7 cellular contexts compared by ENCODE assay signal in the genomic region with DNA sequence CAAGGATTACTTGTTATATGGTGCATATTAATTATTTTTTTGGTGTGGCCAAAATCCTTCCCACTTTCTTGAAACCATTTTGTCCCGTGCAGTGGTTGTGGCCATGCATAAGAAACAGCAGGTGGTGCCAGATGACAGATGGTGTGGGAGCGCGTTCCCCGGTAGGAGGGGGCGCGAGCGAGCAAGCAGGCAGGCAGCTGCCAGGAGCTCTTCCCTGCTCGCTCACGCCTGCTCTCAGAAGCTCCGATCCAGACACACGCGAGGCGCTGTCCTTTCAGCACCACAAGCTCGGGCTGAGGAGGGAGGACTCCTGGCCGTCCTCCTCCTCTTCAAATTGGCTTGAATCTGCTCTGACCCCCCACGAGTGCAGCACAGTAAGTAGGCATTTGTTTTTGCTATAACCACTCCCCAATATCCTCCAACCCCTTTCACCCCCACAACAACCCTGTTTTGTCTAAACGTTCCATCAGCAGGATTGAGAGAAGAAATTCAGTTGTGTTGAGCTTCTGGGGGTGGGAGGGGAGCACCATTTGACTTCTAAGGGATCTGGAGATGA. TPM values are rescaled to one million over a fixed set of nuclear protein-coding genes. Genes with fewer than 3 reads are reported as not detected.
DNase-seq lines count a peak whose midpoint lies in the region; FAIRE-seq and TF ChIP-seq lines count a peak whose summit lies in the region.

A gene (plus strand): TSS at position 237 of the 556 bp plus-strand sequence. CDS start 1,050 bp downstream, outside the sequence.

- H2AFZ ChIP-seq in PC-9 = no peak within 1 kb of the TSS

- H3K9me3 ChIP-seq in PC-9 (ENCODE audit: insufficient read depth, low read depth) (no peaks in the 10 kb centered on the region), breast epithelium (no peaks in the 10 kb centered on the region)

- H3K4me1 ChIP-seq in PC-9 (replicated peaks; ENCODE audit: insufficient read depth) (no peaks in the 10 kb centered on the region), breast epithelium (no peaks in the 10 kb centered on the region)

- CTCF ChIA-PET in PC-9 (lab: Charles Lee) = interaction anchor here (0.6 kb wide), 1 partner anchor 297 kb away, joined by 4 read pairs; no protein-coding TSS in a partner anchor

- H3K9me2 ChIP-seq in PC-9 (ENCODE audit: insufficient read depth) = no peaks in the 10 kb centered on the region

- H3K36me3 ChIP-seq in PC-9 (ENCODE audit: low read depth) (no peaks in the 10 kb centered on the region), breast epithelium (no peaks in the 10 kb centered on the region)

- no TSS peak for BruUV-seq in PC-9 (replicated peaks; lab: Mats Ljungman, UMichigan)

- POLR2A ChIA-PET in PC-9 (lab: Charles Lee; ENCODE audit: unreplicated experiment) = no interaction called here

- DNase-seq in GM12865 (ENCODE audit: low read depth) (peak; percentile 89), H54 (ENCODE audit: insufficient read length, low spot score) (peak; percentile 65), LoVo (ENCODE audit: low spot score) (peak; percentile 83), PC-9 (peak; percentile 60 to 73), breast epithelium (ENCODE audit: low spot score in 2 of 2) (peak; percentile 67 to 79), inferior parietal cortex (ENCODE audit: extremely low spot score) (peak; percentile 89)
- DNase-seq in stimulated activated CD4-positive, alpha-beta T cell treated with anti-CD3 and anti-CD28 coated beads, Interleukin-2, amount 100 ng/mL, for 48 hours = peak; percentile 16 to 25

- TF ChIP-seq POLR2A in H54 (IDR thresholded peaks at IDR 0.05; ENCODE audit: low read depth, low read length) (no peak), breast epithelium (IDR thresholded peaks at IDR 0.05) (no peak)

- no peaks in the 10 kb centered on the region for H3F3A ChIP-seq in PC-9 (ENCODE audit: insufficient read depth, low read depth)

- no peak within 1 kb of the TSS for H3K4me2 ChIP-seq in PC-9

- H3K4me3 ChIP-seq in GM12865 (ENCODE audit: low read depth, low read length) (no peak within 1 kb of the TSS), PC-9 (no peak within 1 kb of the TSS), breast epithelium (no peak within 1 kb of the TSS)

- H3K27ac ChIP-seq in PC-9 (no peak within 1 kb of the TSS), breast epithelium (no peak within 1 kb of the TSS)

- H3K27me3 ChIP-seq in PC-9 (ENCODE audit: insufficient read depth, low read depth) (peaks cover 17% of the 10 kb centered on the region), breast epithelium (peaks cover 0 to 7% of the 10 kb centered on the region in 2 donors)

- no peaks in the 10 kb centered on the region for H3K79me2 ChIP-seq in PC-9 (ENCODE audit: low read depth)

- no peaks in the 10 kb centered on the region; the same call in 1 of the 2 replicates for H4K20me1 ChIP-seq in PC-9 (ENCODE audit: insufficient read depth)

- intact Hi-C loops in PC-9 (cut with micrococcal nuclease; ENCODE audit: unreplicated experiment) (loop anchor here (1.0 kb wide), 1 partner anchor 267 kb away; no protein-coding TSS in a partner anchor), breast epithelium (cut with DNase I; ENCODE audit: low total_unique reads) (no loop called here)

- FAIRE-seq in H54 (lab: Jason Lieb, UNC) = no peak

- TF ChIP-seq CTCF in GM12865 (IDR thresholded peaks at IDR 0.05; ENCODE audit: insufficient read depth, low read depth, low read length, missing control alignments) (peak; percentile 84), PC-9 (conservative IDR thresholded peaks at IDR 0.05) (peak; percentile 61), breast epithelium (IDR thresholded peaks at IDR 0.05) (peak in 2 of 3 donors; percentile 62 to 65)

RNA-seq across cellular contexts. Expression of the gene that starts here (rescaled TPM):
- total RNA-seq in PC-9 (2021) (not detected in 2 replicates), breast epithelium (not detected)

Comparison
In these comparisons a context has a peak if more than half of its experiments do, and no peak if none do; other contexts are left out.
1. Peak in DNase-seq in PC-9; RNA of the gene not detected or under 1 TPM.
2. Peak in DNase-seq in breast epithelium; RNA of the gene not detected or under 1 TPM.
3. DNase-seq: peak in every context shown above with its lines; median percentile 89 in GM12865; 89 in inferior parietal cortex; 83 in LoVo; 73 in breast epithelium; 66 in PC-9; 65 in H54; 20 in stimulated activated CD4-positive, alpha-beta T cell treated with anti-CD3 and anti-CD28 coated beads, Interleukin-2, amount 100 ng/mL, for 48 hours.